In the genomic region with DNA sequence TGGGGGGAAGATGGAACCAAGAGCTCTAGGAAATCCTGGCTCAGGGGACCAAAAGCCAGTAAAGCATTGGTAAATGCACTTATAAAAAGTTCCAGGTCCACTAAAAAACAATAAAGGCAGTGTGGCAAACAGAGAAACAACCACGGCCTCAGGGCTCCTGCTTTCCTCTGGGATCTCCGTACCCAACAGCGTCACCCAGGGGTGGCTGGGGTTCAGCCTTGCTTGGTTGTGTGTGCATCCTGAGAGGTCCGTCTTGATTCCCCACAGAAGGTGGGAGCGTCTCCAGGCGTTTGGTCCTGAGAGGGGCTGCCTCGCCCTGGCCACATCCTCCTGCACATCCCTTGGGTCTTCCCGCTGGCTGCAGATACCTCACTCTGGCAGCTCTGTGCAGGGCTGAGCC, we compare ENCODE assay signal across 24 cellular contexts.
"Had no signal": no experiment of that assay in that cellular context is flagged by ENCODE, and none has a peak within 500 bp of the region (broad histone marks: within the 10 kb centered on the region; RNA-seq: fewer than 3 reads in every experiment).

No MANE protein-coding gene starts in this region.

- H3K4me1 ChIP-seq: suprapubic skin, transverse colon, upper lobe of left lung, uterus, vagina had no signal

- H3K27ac ChIP-seq: stomach, suprapubic skin, testis, thoracic aorta, thyroid gland, tibial artery, tibial nerve, transverse colon, upper lobe of left lung, upper lobe of right lung, uterus, vagina had no signal

- H3K36me3 ChIP-seq: stomach, suprapubic skin, thoracic aorta, thyroid gland, tibial artery, tibial nerve, transverse colon, upper lobe of left lung, upper lobe of right lung, uterus, vagina had no signal

- H3K9me3 ChIP-seq: stomach, suprapubic skin, testis, thoracic aorta, thyroid gland, tibial artery, tibial nerve, transverse colon, upper lobe of left lung, upper lobe of right lung, uterus, vagina had no signal

- H3K4me3 ChIP-seq: stomach, suprapubic skin, testis, thoracic aorta, thyroid gland, tibial artery, tibial nerve, transverse colon, upper lobe of left lung, upper lobe of right lung, uterus, vagina had no signal

- DNase-seq: stimulated activated CD4-positive, alpha-beta T cell treated with anti-CD3 and anti-CD28 coated beads, Interleukin-2, amount 100 ng/mL, for 48 hours; stimulated activated CD4-positive, alpha-beta T cell treated with anti-CD3 and anti-CD28 coated beads, Interleukin-4, amount 100 ng/mL, for 1 hour; stimulated activated CD4-positive, alpha-beta T cell treated with anti-CD3 and anti-CD28 coated beads, Interleukin-4, amount 100 ng/mL, for 24 hours; stimulated activated CD4-positive, alpha-beta T cell treated with anti-CD3 and anti-CD28 coated beads, Interleukin-4, amount 100 ng/mL, for 4 hours; stimulated activated CD8-positive, alpha-beta memory T cell treated with anti-CD3 and anti-CD28 coated beads, Interleukin-4, amount 100 ng/mL, for 48 hours; stimulated activated naive B cell treated with anti-CD40 and anti-IgM and Interleukin-4, amounts not matched to agents 10 μg/mL and 1 μg/mL and 100 μg/mL, for 72 hours; stimulated activated naive CD4-positive, alpha-beta T cell; stimulated activated naive CD4-positive, alpha-beta T cell treated with Interleukin-2 at 50 U/mL for 16 hours; stimulated activated naive CD8-positive, alpha-beta T cell treated with anti-CD3 and anti-CD28 coated beads, Interleukin-15, amount 100 ng/mL, for 72 hours; stimulated activated naive CD8-positive, alpha-beta T cell treated with anti-CD3 and anti-CD28 coated beads, Interleukin-15, Interleukin-2, amounts not matched to agents 100 U/mL and 50 U/mL, for 24 hours; stomach; substantia nigra; testis; thyroid gland; tibial artery; transverse colon; trophoblast cell; upper lobe of left lung; upper lobe of right lung; uterus had no signal

- H3K27me3 ChIP-seq: stomach, suprapubic skin, testis, thyroid gland, tibial artery, tibial nerve, transverse colon, upper lobe of left lung, upper lobe of right lung, uterus, vagina had no signal
